In genomic region chr22:19478086-19478392, GRCh38 we compare ENCODE assay signal across 9 cellular contexts. TPM values are rescaled to one million over a fixed set of nuclear protein-coding genes. Genes with fewer than 3 reads are reported as not detected.
DNase-seq lines count a peak whose midpoint lies in the region; ATAC-seq and TF ChIP-seq lines count a peak whose summit lies in the region.
"Had no signal": no experiment of that assay in that cellular context is flagged by ENCODE, and none has a peak within 500 bp of the region (broad histone marks: within the 10 kb centered on the region; RNA-seq: fewer than 3 reads in every experiment).

No MANE protein-coding gene starts in this region.

- H3K27ac ChIP-seq in left ventricle myocardium inferior (replicated peaks) (peak overlapping the region; percentile 98), brain microvascular endothelial cell (peak overlapping the region; percentile 100), mesodermal cell (ENCODE audit: low read depth, low read length, severe bottlenecking) (peak overlapping the region; percentile 99), aorta (ENCODE audit: low read depth in 1 of 2, low read length in 2 of 2) (no peak overlapping the region)

- peaks cover 27% of the 10 kb centered on the region for H3K36me3 ChIP-seq in left ventricle myocardium inferior
- H3K36me3 ChIP-seq in brain microvascular endothelial cell (replicated peaks), result peaks cover 26% of the 10 kb centered on the region
- peaks cover 55% of the 10 kb centered on the region for H3K36me3 ChIP-seq in mesodermal cell (ENCODE audit: control insufficient read depth, insufficient read depth, low read length)
- peaks cover 0 to under 1% of the 10 kb centered on the region in 2 donors for H3K36me3 ChIP-seq in aorta (ENCODE audit: control insufficient read depth in 1 of 2, insufficient read depth in 2 of 2, low read length in 1 of 2)

- H3K9me3 ChIP-seq in left ventricle myocardium inferior (replicated peaks) (no peaks in the 10 kb centered on the region), mesodermal cell (ENCODE audit: control insufficient read depth, low read length) (no peaks in the 10 kb centered on the region), aorta (ENCODE audit: control insufficient read depth, low read length) (no peaks in the 10 kb centered on the region)

- DNase-seq in left ventricle myocardium inferior (no peak), Right ventricle myocardium superior (no peak), brain microvascular endothelial cell (no peak), aorta (no peak), omental fat pad (ENCODE audit: low spot score) (no peak), GF-D8 (lab: John Stamatoyannopoulos, UW) (no peak)
- DNase-seq: NCI-H345 had no signal

- intact Hi-C loops in left ventricle myocardium inferior (cut with micrococcal nuclease), result no loop called here
- intact Hi-C loops in Right ventricle myocardium superior (cut with DNase I), result loop anchor here (10.0 kb wide), 1 partner anchor 93 kb away; no protein-coding TSS in a partner anchor
- intact Hi-C loops in aorta (cut with DNase I), result loop anchor here (2.0 to 10.0 kb wide), 4 partner anchors 46 to 299 kb away; partner anchors contain the start of genes CLTCL1 (in 1 of the 2), HIRA (in 1 of the 2), MRPL40 (in 1 of the 2) and SEPTIN5 (in 1 of the 2)

- TF ChIP-seq CTCF in left ventricle myocardium inferior (IDR thresholded peaks at IDR 0.05; ENCODE audit: borderline replicate concordance) (no peak), brain microvascular endothelial cell (IDR thresholded peaks at IDR 0.05; ENCODE audit: low read depth, low read length, missing control alignments) (no peak), omental fat pad (IDR thresholded peaks at IDR 0.05) (no peak)

- H3K27me3 ChIP-seq in left ventricle myocardium inferior (ENCODE audit: low read depth) (no peaks in the 10 kb centered on the region), brain microvascular endothelial cell (replicated peaks) (no peaks in the 10 kb centered on the region), aorta (ENCODE audit: control insufficient read depth in 1 of 2, insufficient read depth in 2 of 2, low read length in 1 of 2) (no peaks in the 10 kb centered on the region)

- H3K4me1 ChIP-seq in left ventricle myocardium inferior, result peaks cover 44% of the 10 kb centered on the region
- peaks cover 14% of the 10 kb centered on the region for H3K4me1 ChIP-seq in mesodermal cell (ENCODE audit: control insufficient read depth, insufficient read depth, low read length, poor library complexity, severe bottlenecking)
- no peaks in the 10 kb centered on the region for H3K4me1 ChIP-seq in aorta (ENCODE audit: control insufficient read depth in 1 of 2, insufficient read depth in 2 of 2, low read length in 2 of 2)

- ATAC-seq in Right ventricle myocardium superior (ENCODE audit: poor library complexity) (no peak), aorta (ENCODE audit: low FRiP score) (no peak), HG03520 (IDR thresholded peaks at IDR 0.05; ENCODE audit: unreplicated experiment) (no peak), omental fat pad (ENCODE audit: low FRiP score) (no peak)

- H3K4me3 ChIP-seq in left ventricle myocardium inferior (peak overlapping the region; percentile 90), brain microvascular endothelial cell (ENCODE audit: low read depth, low read length) (peak overlapping the region; percentile 98), mesodermal cell (ENCODE audit: extremely low read depth, insufficient read depth, low read length, poor library complexity, severe bottlenecking) (peak overlapping the region; percentile 80), aorta (ENCODE audit: low read length in 2 of 2) (peak overlapping the region; percentile 47 to 71)

- 8 to 19% methylated on average over 3 of the region's 5 CpGs for WGBS in mesodermal cell (ENCODE audit: insufficient coverage in 2 of 2), 2 experiments
- WGBS in aorta, 2 donors, result 2 to 5% methylated on average over 5 of the region's 5 CpGs

- in situ Hi-C loops in brain microvascular endothelial cell (cut with HindIII; ENCODE audit: low pct_ligation_motif_present, low sequenced_read_pairs), result no loop called here

RNA-seq across cellular contexts. Expression of gene UFD1, which starts 1.0 kb away (rescaled TPM):
- total RNA-seq in left ventricle myocardium inferior, result 41.8 TPM
- 43.5 TPM for total RNA-seq in Right ventricle myocardium superior
- 72.6 TPM for polyA plus RNA-seq in mesodermal cell (2013, experiment 1 of 2)
- polyA plus RNA-seq in mesodermal cell (2013, experiment 2 of 2), result 67.3 TPM
- total RNA-seq in aorta, result 10 to 100 TPM; 43.4 to 46.0 TPM
- 100 to 1,000 TPM in 1 of 2 donors, 10 to 100 TPM in 1; 80.3 to 110 TPM for polyA plus RNA-seq in aorta
- total RNA-seq in omental fat pad, result 10 to 100 TPM; 32.3 to 47.5 (median 40.3) TPM

RNA-seq across cellular contexts. Expression of gene CDC45, which starts 1.7 kb away (rescaled TPM):
- total RNA-seq in left ventricle myocardium inferior (0.77 TPM), Right ventricle myocardium superior (0.62 TPM), aorta (1 to 10 TPM in 1 of 2 donors, under 1 TPM in 1; 0.68 to 1.0 TPM), omental fat pad (1 to 10 TPM in 2 of 4 donors, under 1 TPM in 1, not detected in 1; 0.95 to 1.4 (median 1.2) TPM)
- 24.0 TPM for polyA plus RNA-seq in mesodermal cell (2013, experiment 1 of 2)
- polyA plus RNA-seq in mesodermal cell (2013, experiment 2 of 2), result 22.2 TPM
- 1 to 10 TPM in 1 of 2 donors, under 1 TPM in 1; 0.63 to 1.3 TPM for polyA plus RNA-seq in aorta

RNA-seq across cellular contexts. Expression of gene C22orf39, which starts 30.5 kb away (rescaled TPM):
- total RNA-seq in left ventricle myocardium inferior (76.2 TPM), Right ventricle myocardium superior (65.7 TPM), aorta (10 to 100 TPM; 29.3 to 33.4 TPM), omental fat pad (10 to 100 TPM; 52.7 to 75.3 (median 57.3) TPM)
- polyA plus RNA-seq in mesodermal cell (2013, experiment 1 of 2), result 33.0 TPM
- 34.0 TPM for polyA plus RNA-seq in mesodermal cell (2013, experiment 2 of 2)
- polyA plus RNA-seq in aorta, result 10 to 100 TPM; 33.8 to 58.2 TPM

RNA-seq across cellular contexts. Expression of gene MRPL40, which starts 45.7 kb away (rescaled TPM):
- total RNA-seq in left ventricle myocardium inferior, result 57.2 TPM
- 56.1 TPM for total RNA-seq in Right ventricle myocardium superior
- 44.1 TPM for polyA plus RNA-seq in mesodermal cell (2013, experiment 1 of 2)
- polyA plus RNA-seq in mesodermal cell (2013, experiment 2 of 2), result 46.8 TPM
- total RNA-seq in aorta, result 10 to 100 TPM; 13.9 to 16.4 TPM
- polyA plus RNA-seq in aorta, result 10 to 100 TPM; 37.3 to 38.1 TPM
- total RNA-seq in omental fat pad, result 10 to 100 TPM; 17.3 to 25.9 (median 24.0) TPM

RNA-seq across cellular contexts. Expression of gene CLDN5, which starts 46.2 kb away (rescaled TPM):
- total RNA-seq in left ventricle myocardium inferior, result 19.5 TPM
- 23.9 TPM for total RNA-seq in Right ventricle myocardium superior
- polyA plus RNA-seq in mesodermal cell (2013, experiment 1 of 2), result 4.9 TPM
- 2.8 TPM for polyA plus RNA-seq in mesodermal cell (2013, experiment 2 of 2)
- total RNA-seq in aorta, result 10 to 100 TPM; 43.7 to 69.2 TPM
- 1 to 10 TPM; 4.0 to 4.5 TPM for polyA plus RNA-seq in aorta
- 100 to 1,000 TPM in 2 of 4 donors, 10 to 100 TPM in 2; 67.6 to 367 (median 162) TPM for total RNA-seq in omental fat pad

Comparison
In these comparisons a context has a peak if more than half of its experiments do, and no peak if none do; other contexts are left out.
1. H3K27ac ChIP-seq: peak in left ventricle myocardium inferior (single experiment), brain microvascular endothelial cell (single experiment) and mesodermal cell (single experiment); none in aorta (0 of 2).
2. Peak in every context shown above with its lines, with median percentiles within 50 percentile points of each other: H3K4me3 ChIP-seq.